10 cellular contexts compared by ENCODE assay signal in the genomic region with DNA sequence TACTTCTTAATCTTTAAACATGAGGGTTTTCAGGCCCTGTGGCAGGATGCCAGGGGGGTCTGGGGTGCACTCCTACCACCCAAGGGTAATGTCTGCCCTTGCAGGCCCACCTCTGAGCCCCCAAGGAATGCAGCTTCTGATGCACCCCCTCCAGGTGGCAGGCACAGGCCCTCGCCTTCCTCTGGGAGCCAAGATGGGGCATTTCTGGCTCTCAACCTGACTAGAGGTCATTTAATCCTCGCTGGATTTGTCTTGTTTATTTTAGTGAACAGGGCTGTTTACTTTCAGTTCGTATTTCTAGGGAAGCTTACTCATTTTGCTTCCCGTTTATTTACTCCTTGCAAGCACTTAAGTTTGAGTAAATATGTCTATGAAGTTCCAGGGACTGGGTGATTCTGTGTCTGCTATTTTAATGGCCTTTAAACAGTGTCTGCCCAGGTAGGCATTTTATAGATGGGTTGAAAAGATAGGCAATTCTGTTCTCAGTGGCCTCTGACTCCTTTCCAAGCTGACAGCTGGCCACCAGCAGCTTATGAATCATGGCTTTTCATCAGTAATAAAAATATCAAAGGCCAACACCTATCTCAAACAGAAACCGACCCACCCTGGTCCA. TPM values are rescaled to one million over a fixed set of nuclear protein-coding genes. Genes with fewer than 3 reads are reported as not detected.
DNase-seq lines count a peak whose midpoint lies in the region; ATAC-seq, FAIRE-seq and TF ChIP-seq lines count a peak whose summit lies in the region.
"Had no signal": no experiment of that assay in that cellular context is flagged by ENCODE, and none has a peak within 500 bp of the region (broad histone marks: within the 10 kb centered on the region; RNA-seq: fewer than 3 reads in every experiment).

No MANE protein-coding gene starts in this region.

- H3K27ac ChIP-seq in A549: 0 out of 6 replicates have a peak overlapping the region, but pooled peaks of 1 of the 2 experiments have one; percentile 7
- peak overlapping the region in 3 of 4 donors; percentile 62 to 86 (median 79) for H3K27ac ChIP-seq in Peyer's patch
- H3K27ac ChIP-seq in dorsolateral prefrontal cortex: peak overlapping the region in 2 of 59 donors; percentile 36 to 64

- peaks cover 31% of the 10 kb centered on the region for H3K4me1 ChIP-seq in A549
- peaks cover 0 to 36% (median 0%) of the 10 kb centered on the region in 4 donors for H3K4me1 ChIP-seq in Peyer's patch

- no peak for FAIRE-seq in A549 (lab: Jason Lieb, UNC)
- FAIRE-seq: frontal cortex had no signal

- peak overlapping the region; percentile 72 for H3K4me2 ChIP-seq in A549

- no peak for TF ChIP-seq RAD21 in A549 (conservative IDR thresholded peaks at IDR 0.05 in 1 of 2, IDR thresholded peaks at IDR 0.05 in 1 of 2)

- 7% methylated on average over 5 of the region's 5 CpGs for WGBS in A549 (ENCODE audit: missing lambda C conversion rate)

- CTCF ChIA-PET in A549 (lab: Yijun Ruan, JAX): interaction anchor here (0.7 to 12.2 kb wide), 9 partner anchors 10 to 130 kb away, joined by 3 to 362 read pairs (median 3); a partner anchor contains a TSS

- POLR2A ChIA-PET in A549 (lab: Yijun Ruan, JAX): interaction anchor here (0.6 to 1.2 kb wide), 3 partner anchors 8 to 235 kb away, joined by 3 to 7 read pairs (median 3); partner anchors contain the start of gene DNPEP

- H3K27me3 ChIP-seq in Peyer's patch: no peaks in the 10 kb centered on the region
- no peaks in the 10 kb centered on the region for H3K27me3 ChIP-seq in dorsolateral prefrontal cortex

- H3K36me3 ChIP-seq in Peyer's patch: no peaks in the 10 kb centered on the region

- peak in 1 of 2 experiments; percentile 82 for DNase-seq in A549 (ENCODE audit: low read depth in 1 of 2, low spot score in 1 of 2)
- peak; percentile 43 for DNase-seq in LHCN-M2 (ENCODE audit: low read depth)
- DNase-seq in Peyer's patch: peak in 1 of 3 donors; percentile 76
- no peak for DNase-seq in left lobe of liver (ENCODE audit: low spot score)
- DNase-seq in HuH-7 (ENCODE audit: low spot score): no peak
- DNase-seq in dorsolateral prefrontal cortex: no peak
- DNase-seq in occipital lobe (lab: John Stamatoyannopoulos, UW): no peak
- DNase-seq: stimulated activated naive CD4-positive, alpha-beta T cell had no signal

- ATAC-seq in A549 (peak; percentile 62 to 84), left lobe of liver (peak; percentile 80), HG03378 (IDR thresholded peaks at IDR 0.05; ENCODE audit: unreplicated experiment) (no peak)

- TF ChIP-seq CTCF in A549 (IDR thresholded peaks at IDR 0.05) (no peak), Peyer's patch (IDR thresholded peaks at IDR 0.05) (no peak), dorsolateral prefrontal cortex (IDR thresholded peaks at IDR 0.05 in 54 of 56, conservative IDR thresholded peaks at IDR 0.05 in 2 of 56; ENCODE audit: low read depth in 1 of 56, partially characterized antibody in 56 of 56) (no peak)

- intact Hi-C loops in dorsolateral prefrontal cortex (cut with DNase I): no loop called here

- TF ChIP-seq POLR2A in A549 (IDR thresholded peaks at IDR 0.05; ENCODE audit: low read length) (no peak), Peyer's patch (IDR thresholded peaks at IDR 0.05) (no peak)

- H3K4me3 ChIP-seq in A549 (no peak overlapping the region), Peyer's patch (no peak overlapping the region), dorsolateral prefrontal cortex (no peak overlapping the region)

- no peak; a peak in 1 of 5 replicates for TF ChIP-seq EP300 in A549 (IDR thresholded peaks at IDR 0.05)

- H3K9me3 ChIP-seq in A549: no peaks in the 10 kb centered on the region
- H3K9me3 ChIP-seq in Peyer's patch: no peaks in the 10 kb centered on the region

TF ChIP-seq in A549, 52 proteins besides CTCF, POLR2A, EP300 and RAD21 (continues in another document):
- TF ChIP-seq HDAC2 (IDR thresholded peaks at IDR 0.05): no peak
- no peak for TF ChIP-seq FOSB (CRISPR knock-in tag; IDR thresholded peaks at IDR 0.05)
- no peak for TF ChIP-seq RNF2 (IDR thresholded peaks at IDR 0.05; ENCODE audit: borderline replicate concordance, low read depth)
- peak; percentile 84; the same call in 1 of the 2 replicates for TF ChIP-seq FOXS1 (CRISPR knock-in tag; IDR thresholded peaks at IDR 0.05)
- no peak for TF ChIP-seq HOXB13 (CRISPR knock-in tag; IDR thresholded peaks at IDR 0.05; ENCODE audit: low read depth)
- TF ChIP-seq HEYL (CRISPR knock-in tag; IDR thresholded peaks at IDR 0.05): no peak
- peak; percentile 77; the same call in 1 of the 2 replicates for TF ChIP-seq JUNB (IDR thresholded peaks at IDR 0.05)
- no peak for TF ChIP-seq ZC3H11A (IDR thresholded peaks at IDR 0.05)
- TF ChIP-seq SMC3 (IDR thresholded peaks at IDR 0.05): no peak
- TF ChIP-seq KDM5A (IDR thresholded peaks at IDR 0.05): no peak
- no peak for TF ChIP-seq BHLHE40 (IDR thresholded peaks at IDR 0.05; ENCODE audit: low read depth, low read length)
- peak; percentile 61 to 66; a peak in 4 of 5 replicates for TF ChIP-seq JUN (IDR thresholded peaks at IDR 0.05)
- TF ChIP-seq, protein P1, sequence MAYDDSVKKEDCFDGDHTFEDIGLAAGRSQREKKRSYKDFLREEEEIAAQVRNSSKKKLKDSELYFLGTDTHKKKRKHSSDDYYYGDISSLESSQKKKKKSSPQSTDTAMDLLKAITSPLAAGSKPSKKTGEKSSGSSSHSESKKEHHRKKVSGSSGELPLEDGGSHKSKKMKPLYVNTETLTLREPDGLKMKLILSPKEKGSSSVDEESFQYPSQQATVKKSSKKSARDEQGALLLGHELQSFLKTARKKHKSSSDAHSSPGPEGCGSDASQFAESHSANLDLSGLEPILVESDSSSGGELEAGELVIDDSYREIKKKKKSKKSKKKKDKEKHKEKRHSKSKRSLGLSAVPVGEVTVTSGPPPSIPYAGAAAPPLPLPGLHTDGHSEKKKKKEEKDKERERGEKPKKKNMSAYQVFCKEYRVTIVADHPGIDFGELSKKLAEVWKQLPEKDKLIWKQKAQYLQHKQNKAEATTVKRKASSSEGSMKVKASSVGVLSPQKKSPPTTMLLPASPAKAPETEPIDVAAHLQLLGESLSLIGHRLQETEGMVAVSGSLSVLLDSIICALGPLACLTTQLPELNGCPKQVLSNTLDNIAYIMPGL (CRISPR knock-in tag; IDR thresholded peaks at IDR 0.05; ENCODE audit: borderline replicate concordance): no peak
- TF ChIP-seq, protein P2, sequence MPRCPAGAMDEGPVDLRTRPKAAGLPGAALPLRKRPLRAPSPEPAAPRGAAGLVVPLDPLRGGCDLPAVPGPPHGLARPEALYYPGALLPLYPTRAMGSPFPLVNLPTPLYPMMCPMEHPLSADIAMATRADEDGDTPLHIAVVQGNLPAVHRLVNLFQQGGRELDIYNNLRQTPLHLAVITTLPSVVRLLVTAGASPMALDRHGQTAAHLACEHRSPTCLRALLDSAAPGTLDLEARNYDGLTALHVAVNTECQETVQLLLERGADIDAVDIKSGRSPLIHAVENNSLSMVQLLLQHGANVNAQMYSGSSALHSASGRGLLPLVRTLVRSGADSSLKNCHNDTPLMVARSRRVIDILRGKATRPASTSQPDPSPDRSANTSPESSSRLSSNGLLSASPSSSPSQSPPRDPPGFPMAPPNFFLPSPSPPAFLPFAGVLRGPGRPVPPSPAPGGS (IDR thresholded peaks at IDR 0.05): 0 out of 3 replicates have a peak, but pooled peaks have one; percentile 46
- TF ChIP-seq NR3C1 (IDR thresholded peaks at IDR 0.05): no peak
- peak in 1 of 2 experiments; percentile 47; a peak in 1 of 4 replicates for TF ChIP-seq CEBPB (IDR thresholded peaks at IDR 0.05)
- no peak for TF ChIP-seq RCOR1 (IDR thresholded peaks at IDR 0.05; ENCODE audit: low read depth, low read length)
- no peak for TF ChIP-seq ZSCAN20 (CRISPR knock-in tag; IDR thresholded peaks at IDR 0.05)
- TF ChIP-seq MAZ (IDR thresholded peaks at IDR 0.05; ENCODE audit: borderline replicate concordance, low read depth, low read length): no peak
- no peak for TF ChIP-seq SREBF2 (IDR thresholded peaks at IDR 0.05)
- TF ChIP-seq EHMT2 (IDR thresholded peaks at IDR 0.05; ENCODE audit: low read depth): no peak

RNA-seq across cellular contexts. Expression of gene DNPEP, which starts 11.1 kb away (rescaled TPM):
- polyA plus RNA-seq in A549 (2011; rRNA removed): 29.0 and 38.4 TPM in 2 replicates
- polyA plus RNA-seq in A549 (2012; cell fraction: cytosol; rRNA removed): 73.2 and 84.2 TPM in 2 replicates
- 159 and 164 TPM in 2 replicates for polyA plus RNA-seq in A549 (2012; cell fraction: nucleus; rRNA removed)
- 40.8 to 42.8 TPM (median 40.9 TPM) in 3 replicates for polyA plus RNA-seq in A549 (2017; fragmentation: RNase III; extraction: RNeasy Plus Mini Kit Qiagen cat#74134 plus additional on column Dnase treatment)
- 54.4 and 63.2 TPM in 2 replicates for polyA minus RNA-seq in A549 (2011; rRNA and poly(A)+ RNA removed)
- total RNA-seq in LHCN-M2 (2014; rRNA removed): 55.0 and 63.7 TPM in 2 replicates
- 74.0 TPM for polyA plus RNA-seq in LHCN-M2 (2012)
- 100 to 1,000 TPM in 3 of 4 donors, 10 to 100 TPM in 1; 90.8 to 180 (median 177) TPM for total RNA-seq in Peyer's patch
- 37.4 TPM for total RNA-seq in left lobe of liver
- total RNA-seq in dorsolateral prefrontal cortex: 10 to 100 TPM; 22.8 to 48.2 (median 32.1) TPM
- total RNA-seq in occipital lobe: 17.5 TPM

RNA-seq across cellular contexts. Expression of gene DES, which starts 19.4 kb away (rescaled TPM):
- polyA plus RNA-seq in A549 (2011; rRNA removed) (0.06 and 0.20 TPM in 2 replicates), A549 (2017; fragmentation: RNase III; extraction: RNeasy Plus Mini Kit Qiagen cat#74134 plus additional on column Dnase treatment) (0.09 TPM in 1 of 3 replicates, not detected in the others)
- 0.01 and 0.10 TPM in 2 replicates for polyA plus RNA-seq in A549 (2012; cell fraction: cytosol; rRNA removed)
- polyA plus RNA-seq in A549 (2012; cell fraction: nucleus; rRNA removed): 0.04 TPM in 1 of 2 replicates, not detected in the other
- polyA minus RNA-seq in A549 (2011; rRNA and poly(A)+ RNA removed): 0.21 TPM in 1 of 2 replicates, not detected in the other
- total RNA-seq in LHCN-M2 (2014; rRNA removed) (863 and 1,551 TPM in 2 replicates), Peyer's patch (100 to 1,000 TPM in 2 of 4 donors, 10 to 100 TPM in 2; 82.0 to 574 (median 112) TPM), left lobe of liver (1.8 TPM), dorsolateral prefrontal cortex (100 to 1,000 TPM in 3 of 120 experiments, 10 to 100 TPM in 27, 1 to 10 TPM in 72, under 1 TPM in 18; 0.25 to 282 (median 3.2) TPM), occipital lobe (2.3 TPM)
- 1,873 TPM for polyA plus RNA-seq in LHCN-M2 (2012)

RNA-seq across cellular contexts. Expression of gene SPEG, which starts 35.8 kb away (rescaled TPM):
- polyA plus RNA-seq in A549 (2011; rRNA removed) (2.3 TPM in 2 replicates), A549 (2017; fragmentation: RNase III; extraction: RNeasy Plus Mini Kit Qiagen cat#74134 plus additional on column Dnase treatment) (9.3 to 13.0 TPM (median 11.5 TPM) in 3 replicates)
- 5.8 and 7.2 TPM in 2 replicates for polyA plus RNA-seq in A549 (2012; cell fraction: cytosol; rRNA removed)
- polyA plus RNA-seq in A549 (2012; cell fraction: nucleus; rRNA removed): 25.9 and 31.3 TPM in 2 replicates
- polyA minus RNA-seq in A549 (2011; rRNA and poly(A)+ RNA removed): 3.1 and 6.2 TPM in 2 replicates
- total RNA-seq in LHCN-M2 (2014; rRNA removed) (36.2 and 41.5 TPM in 2 replicates), Peyer's patch (10 to 100 TPM in 2 of 4 donors, 1 to 10 TPM in 2; 3.2 to 49.5 (median 10.2) TPM), left lobe of liver (1.5 TPM), dorsolateral prefrontal cortex (100 to 1,000 TPM in 2 of 120 experiments, 10 to 100 TPM in 118; 32.9 to 106 (median 65.5) TPM), occipital lobe (14.2 TPM)
- polyA plus RNA-seq in LHCN-M2 (2012): 36.6 TPM
